ENCODE assay signal across 1 cellular context in genomic region chr12:51863363-51863920, GRCh38.
TF ChIP-seq lines count a peak whose summit lies in the region.

No MANE protein-coding gene starts in this region.

TF ChIP-seq in IMR-90, 13 proteins besides CTCF, POLR2A, EP300 and RAD21 (continued from another document):
- TF ChIP-seq USF2 (IDR thresholded peaks at IDR 0.05; ENCODE audit: low read depth, low read length), result no peak
- no peak for TF ChIP-seq CEBPB (IDR thresholded peaks at IDR 0.05; ENCODE audit: low read depth, low read length)
- no peak for TF ChIP-seq MAZ (IDR thresholded peaks at IDR 0.05; ENCODE audit: borderline replicate concordance, low read depth, low read length)
- TF ChIP-seq BHLHE40 (IDR thresholded peaks at IDR 0.05; ENCODE audit: low read depth, low read length), result no peak
- no peak for TF ChIP-seq NFE2L2 (IDR thresholded peaks at IDR 0.05; ENCODE audit: low read depth, low read length)
- TF ChIP-seq RCOR1 (IDR thresholded peaks at IDR 0.05; ENCODE audit: insufficient replicate concordance, low read length), result no peak
- no peak for TF ChIP-seq RFX5 (IDR thresholded peaks at IDR 0.05; ENCODE audit: low read depth, low read length)
- no peak for TF ChIP-seq MAFK (IDR thresholded peaks at IDR 0.05; ENCODE audit: low read depth, low read length)
- no peak for TF ChIP-seq MXI1 (IDR thresholded peaks at IDR 0.05; ENCODE audit: borderline replicate concordance, low read depth, low read length)
- no peak for TF ChIP-seq FOS (IDR thresholded peaks at IDR 0.05; ENCODE audit: low read depth, low read length)
